7 cellular contexts compared by ENCODE assay signal in the genomic region with DNA sequence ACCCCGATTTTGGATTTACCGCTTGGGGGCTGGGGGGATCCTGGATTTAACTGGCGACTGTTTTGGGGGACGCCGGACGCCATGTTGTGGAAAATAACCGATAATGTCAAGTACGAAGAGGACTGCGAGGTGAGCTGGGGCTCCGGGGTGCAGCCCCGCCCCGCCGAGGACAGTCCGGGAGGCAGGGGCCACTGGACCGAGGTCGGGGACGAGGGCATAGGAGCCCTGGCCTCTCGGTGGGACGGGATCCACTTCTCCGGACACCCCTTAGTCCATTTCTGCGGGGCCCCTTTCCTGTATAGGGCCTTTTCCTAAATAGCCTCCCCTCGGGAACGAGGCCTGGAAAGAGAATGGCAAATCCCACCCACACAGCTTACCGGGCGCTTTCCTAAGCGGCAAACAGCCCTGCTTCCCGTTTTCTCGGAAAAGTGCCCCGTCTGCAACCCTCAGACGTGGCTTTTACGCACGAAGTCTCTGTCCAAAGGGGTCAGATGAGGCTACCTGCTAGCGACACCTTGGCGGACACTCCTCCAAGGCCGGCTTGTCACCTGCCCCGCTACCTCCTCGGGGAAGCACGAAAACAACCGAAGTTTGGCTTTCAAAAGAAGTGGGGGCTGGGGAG. TPM values are rescaled to one million over a fixed set of nuclear protein-coding genes. Genes with fewer than 3 reads are reported as not detected.
DNase-seq lines count a peak whose midpoint lies in the region; ATAC-seq and TF ChIP-seq lines count a peak whose summit lies in the region.

No MANE protein-coding gene starts in this region.

- DNase-seq in GM13977 (ENCODE audit: low spot score) = peak; percentile 44
- DNase-seq in PC-9 = no peak
- DNase-seq in fibroblast of villous mesenchyme (ENCODE audit: low read depth) = peak; percentile 21
- DNase-seq in NCI-H446 (lab: John Stamatoyannopoulos, UW) = no peak

- H3K9ac ChIP-seq in skeletal muscle tissue (ENCODE audit: low read depth in 1 of 3, low read length in 3 of 3) = no peak overlapping the region

- no peaks in the 10 kb centered on the region for H3K9me2 ChIP-seq in PC-9 (ENCODE audit: insufficient read depth)

- H3K4me1 ChIP-seq in PC-9 (replicated peaks; ENCODE audit: insufficient read depth) (peaks cover 55% of the 10 kb centered on the region), skeletal muscle tissue (ENCODE audit: control insufficient read depth in 3 of 3, insufficient read depth in 3 of 3, low read length in 3 of 3) (peaks cover 9 to 26% (median 21%) of the 10 kb centered on the region in 3 donors)

- intact Hi-C loops in PC-9 (cut with micrococcal nuclease; ENCODE audit: unreplicated experiment) = loop anchor here (1.0 to 10.0 kb wide), 10 partner anchors 59 to 697 kb away; no protein-coding TSS in a partner anchor

- peaks cover 12% of the 10 kb centered on the region; the same call in 1 of the 2 replicates for H3F3A ChIP-seq in PC-9 (ENCODE audit: insufficient read depth, low read depth)

- peak overlapping the region; percentile 100 for H3K4me3 ChIP-seq in PC-9
- peak overlapping the region; percentile 72 for H3K4me3 ChIP-seq in fibroblast of villous mesenchyme (ENCODE audit: low read depth, low read length)
- peak overlapping the region; percentile 13 to 56 (median 40) for H3K4me3 ChIP-seq in skeletal muscle tissue (ENCODE audit: low read length in 3 of 3)

- H3K4me2 ChIP-seq in PC-9 = peak overlapping the region; percentile 99

- BruUV-seq in PC-9 (replicated peaks; lab: Mats Ljungman, UMichigan) = TSS peak; percentile 36

- H3K79me2 ChIP-seq in PC-9 (ENCODE audit: low read depth) = peaks cover 91% of the 10 kb centered on the region

- H3K9me3 ChIP-seq in PC-9 (ENCODE audit: insufficient read depth, low read depth) = no peaks in the 10 kb centered on the region
- H3K9me3 ChIP-seq in skeletal muscle tissue (ENCODE audit: control insufficient read depth in 3 of 3, low read length in 3 of 3) = peaks cover 0 to 2% (median 0%) of the 10 kb centered on the region in 3 donors

- peak overlapping the region; percentile 70 for H3K27ac ChIP-seq in PC-9
- no peak overlapping the region for H3K27ac ChIP-seq in skeletal muscle tissue (ENCODE audit: low read depth, low read length)

- H3K36me3 ChIP-seq in PC-9 (ENCODE audit: low read depth) = peaks cover 25% of the 10 kb centered on the region; the same call in 1 of the 2 replicates
- H3K36me3 ChIP-seq in skeletal muscle tissue (ENCODE audit: control insufficient read depth in 3 of 3, insufficient read depth in 3 of 3, low read length in 3 of 3) = no peaks in the 10 kb centered on the region

- TF ChIP-seq CTCF in GM13977 (IDR thresholded peaks at IDR 0.05; ENCODE audit: extremely low read depth, insufficient read depth, missing control alignments) = no peak
- TF ChIP-seq CTCF in PC-9 (conservative IDR thresholded peaks at IDR 0.05) = no peak
- no peak for TF ChIP-seq CTCF in fibroblast of villous mesenchyme (IDR thresholded peaks at IDR 0.05; ENCODE audit: insufficient read depth, low read depth, low read length)

- in situ Hi-C loops in GM13977 (cut with MboI; ENCODE audit: low pct_unique_long_range_greater_than_20kb, low sequenced_read_pairs, unreplicated experiment) = no loop called here

- POLR2A ChIA-PET in PC-9 (lab: Charles Lee; ENCODE audit: unreplicated experiment) = interaction anchor here (0.7 kb wide), 1 partner anchor 408 kb away, joined by 3 read pairs; no protein-coding TSS in a partner anchor

- peaks cover 10% of the 10 kb centered on the region for H4K20me1 ChIP-seq in PC-9 (ENCODE audit: insufficient read depth)

- ATAC-seq in HG03439 (IDR thresholded peaks at IDR 0.05; ENCODE audit: unreplicated experiment) (no peak), GM21619 (IDR thresholded peaks at IDR 0.05; ENCODE audit: unreplicated experiment) (no peak)

- peak overlapping the region; percentile 85 for H2AFZ ChIP-seq in PC-9

- CTCF ChIA-PET in PC-9 (lab: Charles Lee) = interaction anchor here (0.6 to 2.2 kb wide), 9 partner anchors 23 to 965 kb away, joined by 3 to 10 read pairs (median 3); no protein-coding TSS in a partner anchor

- H3K27me3 ChIP-seq in PC-9 (ENCODE audit: insufficient read depth, low read depth) (no peaks in the 10 kb centered on the region), skeletal muscle tissue (ENCODE audit: control insufficient read depth in 3 of 3, insufficient read depth in 3 of 3, low read length in 3 of 3) (peaks cover 72 to 88% (median 85%) of the 10 kb centered on the region in 3 donors)

RNA-seq across cellular contexts. Expression of a gene that starts 0.5 kb away (rescaled TPM):
- total RNA-seq in PC-9 (2021) = 27.8 and 34.8 TPM in 2 replicates
- total RNA-seq in fibroblast of villous mesenchyme = 13.5 and 18.1 TPM in 2 replicates
- not detected for total RNA-seq in skeletal muscle tissue

Comparison
In these comparisons a context has a peak if more than half of its experiments do, and no peak if none do; other contexts are left out.
1. DNase-seq: peak in GM13977 (single experiment) and fibroblast of villous mesenchyme (single experiment); none in PC-9 (0 of 2) and NCI-H446 (0 of 2).
2. H3K4me3 ChIP-seq: peak in every context shown above with its lines; median percentile 100 in PC-9; 72 in fibroblast of villous mesenchyme; 40 in skeletal muscle tissue.
3. RNA of a gene that starts 0.5 kb away (total RNA-seq): 27.8 to 34.8 TPM in PC-9 and 13.5 to 18.1 TPM in fibroblast of villous mesenchyme; not detected in skeletal muscle tissue (single experiment); every median in the first group is over 10 times any median in the second.